35 cellular contexts compared by ENCODE assay signal in the genomic region with DNA sequence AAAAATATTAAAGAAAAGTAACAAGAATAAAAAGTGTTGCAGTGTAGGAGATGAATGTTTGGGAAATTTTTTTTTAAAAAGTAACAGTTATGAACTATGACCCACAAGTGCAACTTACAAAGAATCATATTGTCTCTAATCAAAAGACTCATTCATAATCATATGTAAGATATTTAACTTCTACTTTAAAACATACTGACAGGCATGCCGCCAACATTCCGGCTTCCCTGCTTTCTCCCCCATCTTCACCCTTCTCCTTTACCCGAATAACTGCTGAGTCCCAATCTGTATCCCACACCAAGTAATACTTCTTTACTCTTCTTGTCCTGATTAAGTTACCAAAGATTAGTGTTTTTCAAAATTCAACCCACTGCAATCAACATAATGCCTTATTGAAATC.
"Had no signal": no experiment of that assay in that cellular context is flagged by ENCODE, and none has a peak within 500 bp of the region (broad histone marks: within the 10 kb centered on the region; RNA-seq: fewer than 3 reads in every experiment).

No MANE protein-coding gene starts in this region.

- H3K4me1 ChIP-seq: adrenal gland, body of pancreas, breast epithelium had no signal

- H3K27ac Mint-ChIP-seq: activated B cell treated with CpG ODN at 0.5 μM for 24 hours; activated CD4-positive, alpha-beta memory T cell treated with anti-CD3 and anti-CD28 coated beads for 36 hours; activated CD4-positive, alpha-beta T cell treated with anti-CD3 and anti-CD28 coated beads, Interleukin-2, amount 10 ng/mL, durations not matched to agents 24 days and 14 days; activated CD8-positive, alpha-beta T cell treated with anti-CD3 and anti-CD28 coated beads for 36 hours; activated naive CD4-positive, alpha-beta T cell treated with anti-CD3 and anti-CD28 coated beads for 36 hours; activated naive CD4-positive, alpha-beta T cell treated with anti-CD3 and anti-CD28 coated beads, Interleukin-2, amount 50 U/mL, for 72 hours; activated naive CD8-positive, alpha-beta T cell treated with anti-CD3 and anti-CD28 coated beads for 36 hours; activated T-cell treated with anti-CD3 and anti-CD28 coated beads, Interleukin-2, amount 50 U/mL, for 72 hours; activated T-helper 1 cell treated with anti-CD3 and anti-CD28 coated beads, Interleukin-12 subunit alpha, Interleukin-12 subunit beta, Interleukin-2, Interleukin-4 antibody, amounts not matched to agents 30 ng/mL and 10 ng/mL and 1 ng/mL, durations not matched to agents 14 hours and 24 hours and 36 hours; activated T-helper 17 cell treated with anti-CD3 and anti-CD28 coated beads, Interleukin-2, amount 50 U/mL, for 72 hours; T-helper 1 cell treated with Interleukin-12 subunit alpha and Interleukin-12 subunit beta and Interleukin-4 antibody, amounts not matched to agents 30 μg/mL and 1 μg/mL, for 36 hours; T-helper 2 cell treated with Interferon-gamma antibody and Interleukin-4, amounts not matched to agents 5 μg/mL and 100 μg/mL, for 36 hours had no signal

- H3K27ac ChIP-seq: adrenal gland, body of pancreas, brain microvascular endothelial cell, breast epithelium, VCaP had no signal

- H3K27me3 ChIP-seq: adrenal gland, body of pancreas, brain microvascular endothelial cell, breast epithelium had no signal

- H3K9me3 Mint-ChIP-seq: activated CD4-positive, alpha-beta T cell treated with anti-CD3 and anti-CD28 coated beads, Interleukin-2, amount 10 ng/mL, durations not matched to agents 24 days and 14 days had no signal

- H3K4me3 ChIP-seq: adrenal gland, body of pancreas, breast epithelium had no signal

- H3K4me3 Mint-ChIP-seq: activated B cell treated with CpG ODN at 0.5 μM for 24 hours; activated CD4-positive, alpha-beta memory T cell treated with anti-CD3 and anti-CD28 coated beads for 36 hours; activated CD4-positive, alpha-beta T cell treated with anti-CD3 and anti-CD28 coated beads, Interleukin-2, amount 10 ng/mL, durations not matched to agents 24 days and 14 days; activated CD8-positive, alpha-beta T cell treated with anti-CD3 and anti-CD28 coated beads for 36 hours; activated naive CD4-positive, alpha-beta T cell treated with anti-CD3 and anti-CD28 coated beads for 36 hours; activated naive CD8-positive, alpha-beta T cell treated with anti-CD3 and anti-CD28 coated beads for 36 hours; activated T-cell treated with anti-CD3 and anti-CD28 coated beads, Interleukin-2, amount 50 U/mL, for 4 hours; activated T-cell treated with anti-CD3 and anti-CD28 coated beads, Interleukin-2, amount 50 U/mL, for 72 hours; activated T-helper 1 cell treated with anti-CD3 and anti-CD28 coated beads, Interleukin-12 subunit alpha, Interleukin-12 subunit beta, Interleukin-2, Interleukin-4 antibody, amounts not matched to agents 30 ng/mL and 10 ng/mL and 1 ng/mL, durations not matched to agents 14 hours and 24 hours and 36 hours; activated T-helper 17 cell treated with anti-CD3 and anti-CD28 coated beads, Interleukin-2, amount 50 U/mL, for 72 hours; T-helper 1 cell treated with Interleukin-12 subunit alpha and Interleukin-12 subunit beta and Interleukin-4 antibody, amounts not matched to agents 30 μg/mL and 1 μg/mL, for 36 hours; T-helper 2 cell treated with Interferon-gamma antibody and Interleukin-4, amounts not matched to agents 5 μg/mL and 100 μg/mL, for 36 hours had no signal

- DNase-seq: activated B cell treated with CpG ODN at 0.5 μM for 24 hours; activated CD4-positive, alpha-beta memory T cell treated with anti-CD3 and anti-CD28 coated beads for 36 hours; activated CD4-positive, alpha-beta T cell treated with anti-CD3 and anti-CD28 coated beads for 4 hours; activated CD4-positive, alpha-beta T cell treated with anti-CD3 and anti-CD28 coated beads, Interleukin-2, amount 10 ng/mL, durations not matched to agents 24 days and 14 days; activated CD4-positive, alpha-beta T cell treated with anti-CD3 and anti-CD28 coated beads, Interleukin-2, amount 50 U/mL, for 1 hour; activated CD4-positive, alpha-beta T cell treated with anti-CD3 and anti-CD28 coated beads, Interleukin-2, amount 50 U/mL, for 4 hours; activated CD4-positive, CD25-positive, alpha-beta regulatory T cell treated with anti-CD3 and anti-CD28 coated beads, Interleukin-2, amount 50 U/mL, for 72 hours; activated CD8-positive, alpha-beta memory T cell treated with anti-CD3 and anti-CD28 coated beads, Interleukin-2, amount 50 U/mL, for 4 hours; activated CD8-positive, alpha-beta T cell treated with anti-CD3 and anti-CD28 coated beads for 36 hours; activated effector memory CD4-positive, alpha-beta T cell treated with anti-CD3 and anti-CD28 coated beads, Interleukin-2, amount 50 U/mL, for 16 hours; activated gamma-delta T cell treated with Interleukin-2 at 50 U/mL for 16 hours; activated naive CD4-positive, alpha-beta T cell; activated naive CD4-positive, alpha-beta T cell treated with anti-CD3 and anti-CD28 coated beads for 36 hours; activated naive CD4-positive, alpha-beta T cell treated with anti-CD3 and anti-CD28 coated beads, Interleukin-2, amount 50 U/mL, for 16 hours; activated naive CD8-positive, alpha-beta T cell treated with anti-CD3 and anti-CD28 coated beads for 36 hours; activated T-cell treated with anti-CD3 and anti-CD28 coated beads for 4 hours; activated T-cell treated with anti-CD3 and anti-CD28 coated beads, Interleukin-2, amount 50 U/mL, for 1 hour; activated T-cell treated with anti-CD3 and anti-CD28 coated beads, Interleukin-2, amount 50 U/mL, for 4 hours; activated T-cell treated with anti-CD3 and anti-CD28 coated beads, Interleukin-2, amount 50 U/mL, for 72 hours; adrenal gland; amniotic stem cell; aorta; body of pancreas; brain microvascular endothelial cell; central memory CD4-positive, alpha-beta T cell; T-helper 1 cell; T-helper 2 cell; T-helper 9 cell had no signal

- H3K4me1 Mint-ChIP-seq: activated B cell treated with CpG ODN at 0.5 μM for 24 hours; activated CD4-positive, alpha-beta T cell treated with anti-CD3 and anti-CD28 coated beads, Interleukin-2, amount 10 ng/mL, durations not matched to agents 24 days and 14 days; activated naive CD8-positive, alpha-beta T cell treated with anti-CD3 and anti-CD28 coated beads for 36 hours; activated T-helper 17 cell treated with anti-CD3 and anti-CD28 coated beads, Interleukin-2, amount 50 U/mL, for 72 hours had no signal

- H3K27me3 Mint-ChIP-seq: activated B cell treated with CpG ODN at 0.5 μM for 24 hours; activated CD4-positive, alpha-beta memory T cell treated with anti-CD3 and anti-CD28 coated beads for 36 hours; activated CD4-positive, alpha-beta T cell treated with anti-CD3 and anti-CD28 coated beads, Interleukin-2, amount 10 ng/mL, durations not matched to agents 24 days and 14 days; activated CD8-positive, alpha-beta T cell treated with anti-CD3 and anti-CD28 coated beads for 36 hours; activated naive CD8-positive, alpha-beta T cell treated with anti-CD3 and anti-CD28 coated beads for 36 hours; activated T-helper 17 cell treated with anti-CD3 and anti-CD28 coated beads, Interleukin-2, amount 50 U/mL, for 72 hours had no signal

- H3K36me3 ChIP-seq: adrenal gland, brain microvascular endothelial cell, breast epithelium had no signal

- H3K9me3 ChIP-seq: adrenal gland, breast epithelium had no signal

- H3K36me3 Mint-ChIP-seq: activated CD4-positive, alpha-beta memory T cell treated with anti-CD3 and anti-CD28 coated beads for 36 hours; activated naive CD4-positive, alpha-beta T cell treated with anti-CD3 and anti-CD28 coated beads, Interleukin-2, amount 50 U/mL, for 72 hours; activated naive CD8-positive, alpha-beta T cell treated with anti-CD3 and anti-CD28 coated beads for 36 hours had no signal
